In the genomic region with DNA sequence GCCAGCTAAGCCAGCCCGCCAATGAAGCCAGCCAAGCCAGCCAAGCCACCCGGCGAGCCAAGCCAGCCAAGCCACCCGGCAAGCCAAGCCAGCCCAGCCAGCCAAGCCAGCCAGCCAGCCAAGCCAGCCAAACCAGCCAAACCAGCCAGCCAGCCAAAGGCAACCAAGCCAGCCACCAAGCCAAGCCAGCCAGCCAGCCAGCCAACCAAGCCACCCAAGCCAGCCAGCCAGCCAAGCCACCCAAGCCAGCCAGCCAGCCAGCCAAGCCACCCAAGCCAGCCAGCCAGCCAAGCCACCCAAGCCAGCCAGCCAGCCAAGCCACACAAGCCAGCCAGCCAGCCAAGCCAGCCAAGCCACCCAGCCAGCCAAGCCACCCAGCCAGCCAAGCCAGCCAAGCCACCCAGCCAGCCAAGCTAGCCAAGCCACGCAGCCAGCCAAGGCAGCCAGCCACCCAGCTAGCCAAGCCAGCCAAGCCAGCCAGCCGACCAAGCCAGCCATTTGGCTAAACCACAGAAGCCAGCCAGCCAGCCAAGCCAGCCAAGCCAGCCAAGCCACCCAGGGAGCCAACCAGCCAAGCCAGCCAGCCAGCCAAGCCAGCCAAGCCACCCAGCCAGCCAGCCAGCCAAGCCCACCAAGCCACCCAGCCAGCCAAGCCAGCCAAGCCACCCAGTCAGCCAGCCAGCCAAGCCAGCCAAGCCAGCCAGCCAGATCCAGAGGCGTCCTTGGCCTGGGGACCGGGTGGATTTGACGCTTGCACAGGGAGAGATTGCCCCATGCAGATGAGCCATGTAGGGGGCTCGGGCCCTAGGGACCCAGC, we compare ENCODE assay signal across 7 cellular contexts.
DNase-seq lines count a peak whose midpoint lies in the region; ATAC-seq, FAIRE-seq and TF ChIP-seq lines count a peak whose summit lies in the region.
"Not testable (repeated sequence)": the region's sequence is repeated elsewhere in the genome, so short reads cannot be mapped to it uniquely, and the experiment has no call there.

No MANE protein-coding gene starts in this region.

- not testable (repeated sequence) for H2AFZ ChIP-seq in H9 (ENCODE audit: low read length); endothelial cell of umbilical vein (ENCODE audit: low read depth, low read length)

- H4K20me1 ChIP-seq in H9 (ENCODE audit: control insufficient read depth, insufficient read depth, insufficient read length); endothelial cell of umbilical vein (replicated peaks; ENCODE audit: control insufficient read depth, extremely low read depth, insufficient read depth, low read length): not testable (repeated sequence)

- POLR2A ChIA-PET in endothelial cell of umbilical vein (lab: Charles Lee) = not testable (repeated sequence)

- not testable (repeated sequence) for ATAC-seq in right cardiac atrium, psoas muscle, upper lobe of right lung

- H4K91ac ChIP-seq in H9 (ENCODE audit: insufficient read length, low read depth, low read length) = not testable (repeated sequence)

- peak; percentile 44 for FAIRE-seq in endothelial cell of umbilical vein (lab: Jason Lieb, UNC)

- not testable (repeated sequence) for H3K27me3 ChIP-seq in H9 (ENCODE audit: insufficient read depth, low read length); endothelial cell of umbilical vein (ENCODE audit: control insufficient read depth in 2 of 2, insufficient read depth in 2 of 2, low read length in 2 of 2); right cardiac atrium (ENCODE audit: control insufficient read depth, insufficient read depth); psoas muscle (ENCODE audit: insufficient read depth in 3 of 3, low read length in 2 of 3); upper lobe of right lung

- not testable (repeated sequence) for H3K36me3 ChIP-seq in endothelial cell of umbilical vein (ENCODE audit: control insufficient read depth in 2 of 2, extremely low read depth in 1 of 2, insufficient read depth in 2 of 2, low read length in 2 of 2); psoas muscle (ENCODE audit: insufficient read depth in 1 of 2, low read depth in 1 of 2); upper lobe of right lung

- intact Hi-C loops in endothelial cell of umbilical vein (cut with micrococcal nuclease); right cardiac atrium (cut with DNase I); psoas muscle (cut with DNase I); upper lobe of right lung (cut with DNase I): not testable (repeated sequence)

- H3K9me3 ChIP-seq in H9 (ENCODE audit: control insufficient read depth, low read depth, low read length) = peaks cover 87% of the 10 kb centered on the region
- peaks cover 60% of the 10 kb centered on the region for H3K9me3 ChIP-seq in endothelial cell of umbilical vein (replicated peaks; ENCODE audit: control insufficient read depth, insufficient read depth, low read length)
- not testable (repeated sequence) for H3K9me3 ChIP-seq in right cardiac atrium (ENCODE audit: control insufficient read depth, low read length); psoas muscle; upper lobe of right lung

- DNase-seq in H9 (peak; percentile 28), right cardiac atrium (peak; percentile 21 to 73 (median 63)), mesothelial cell of epicardium (ENCODE audit: low spot score in 2 of 2, unreplicated experiment in 2 of 2) (peak; percentile 31 to 48), psoas muscle (peak; percentile 23 to 66), upper lobe of right lung (peak; percentile 77)
- DNase-seq in activated CD8-positive, alpha-beta memory T cell treated with anti-CD3 and anti-CD28 coated beads, Interleukin-2, amount 50 U/mL, for 4 hours = peak; percentile 16
- not testable (repeated sequence) for DNase-seq in endothelial cell of umbilical vein (ENCODE audit: low read depth, low spot score)

- H2BK20ac ChIP-seq in H9 (ENCODE audit: low read depth, low read length, poor library complexity, severe bottlenecking) = not testable (repeated sequence)

- H3K4me1 ChIP-seq in H9 (ENCODE audit: insufficient read depth, low read length); endothelial cell of umbilical vein (ENCODE audit: control insufficient read depth, extremely low read depth, insufficient read depth, low read length); right cardiac atrium (ENCODE audit: control insufficient read depth, insufficient read depth, low read length); psoas muscle; upper lobe of right lung: not testable (repeated sequence)

- not testable (repeated sequence) for H2BK120ac ChIP-seq in H9 (ENCODE audit: low read depth, low read length, poor library complexity, severe bottlenecking)

- TF ChIP-seq CTCF in H9 (conservative IDR thresholded peaks at IDR 0.05); endothelial cell of umbilical vein (IDR thresholded peaks at IDR 0.05; ENCODE audit: extremely low read depth in 1 of 2, insufficient read depth in 1 of 2, low read depth in 1 of 2, low read length in 2 of 2); mesothelial cell of epicardium (IDR thresholded peaks at IDR 0.05; ENCODE audit: unreplicated experiment); psoas muscle (IDR thresholded peaks at IDR 0.05); upper lobe of right lung (IDR thresholded peaks at IDR 0.05): not testable (repeated sequence)

- not testable (repeated sequence) for H3K18ac ChIP-seq in H9 (ENCODE audit: insufficient read length, low read depth, low read length)

- BruUV-seq in endothelial cell of umbilical vein (replicated peaks; lab: Mats Ljungman, UMichigan) = not testable (repeated sequence)

- not testable (repeated sequence) for H4K5ac ChIP-seq in H9 (ENCODE audit: insufficient read length, low read depth, low read length)

- not testable (repeated sequence) for H2BK5ac ChIP-seq in H9 (ENCODE audit: insufficient read length, low read length)

- H3K27ac Mint-ChIP-seq in H9, mesothelial cell of epicardium: not testable (repeated sequence)

- H3K23me2 ChIP-seq in H9 (ENCODE audit: insufficient read length, low read depth, low read length, poor library complexity, severe bottlenecking) = peaks cover 17% of the 10 kb centered on the region

- H3K4me2 ChIP-seq in H9 (ENCODE audit: insufficient read depth, insufficient read length, low read length); endothelial cell of umbilical vein (ENCODE audit: insufficient read depth, low read length): not testable (repeated sequence)

- CTCF ChIA-PET in endothelial cell of umbilical vein (lab: Charles Lee) = not testable (repeated sequence)

- not testable (repeated sequence) for H3K56ac ChIP-seq in H9 (ENCODE audit: insufficient read length, low read depth, low read length)

- H4K8ac ChIP-seq in H9 (replicated peaks; ENCODE audit: insufficient read length, low read depth, low read length) = not testable (repeated sequence)

- H3K23ac ChIP-seq in H9 (ENCODE audit: insufficient read length, low read depth, low read length) = not testable (repeated sequence)

- H3K4me3 Mint-ChIP-seq in H9, mesothelial cell of epicardium: not testable (repeated sequence)

- TF ChIP-seq POLR2A in endothelial cell of umbilical vein (IDR thresholded peaks at IDR 0.05; ENCODE audit: low read depth, low read length) = not testable (repeated sequence)

- not testable (repeated sequence) for H3K36me3 Mint-ChIP-seq in H9 (ENCODE audit: insufficient read depth in 1 of 3, low read depth in 3 of 3); mesothelial cell of epicardium

- H3K9me3 Mint-ChIP-seq in H9, mesothelial cell of epicardium: not testable (repeated sequence)

- H2BK15ac ChIP-seq in H9 (ENCODE audit: low read depth, low read length) = not testable (repeated sequence)

- WGBS in H9 (ENCODE audit: extremely low coverage, insufficient read length, low lambda C conversion rate) = no CpG with 5 or more reads among the region's 10 CpGs
- WGBS in right cardiac atrium = 72% methylated on average over 10 of the region's 10 CpGs
- 63 to 74% (median 63%) methylated on average over 10 of the region's 10 CpGs for WGBS in psoas muscle, 3 donors

- not testable (repeated sequence) for H3K9ac ChIP-seq in H9 (ENCODE audit: extremely low read depth, insufficient read length, low read length); endothelial cell of umbilical vein (replicated peaks; ENCODE audit: extremely low read depth, insufficient read depth, low read length)

- not testable (repeated sequence) for H3K14ac ChIP-seq in H9 (ENCODE audit: insufficient read depth, low read length)

- H3K27me3 Mint-ChIP-seq in H9 (ENCODE audit: low read depth); mesothelial cell of epicardium (ENCODE audit: low read depth): not testable (repeated sequence)

- not testable (repeated sequence) for H3K4ac ChIP-seq in H9 (ENCODE audit: low read depth, low read length)

- not testable (repeated sequence) for H2AK5ac ChIP-seq in H9 (ENCODE audit: insufficient read length, low read length)

- dilution Hi-C loops in endothelial cell of umbilical vein (cut with MboI; ENCODE audit: extremely low pct_ligation_motif_present, low sequenced_read_pairs) = not testable (repeated sequence)

- H3K27ac ChIP-seq in H9 (ENCODE audit: insufficient read length, low read depth, low read length); endothelial cell of umbilical vein (ENCODE audit: insufficient read depth, low read depth, low read length); right cardiac atrium (ENCODE audit: low read length); psoas muscle; upper lobe of right lung: not testable (repeated sequence)

- not testable (repeated sequence) for H3K79me2 ChIP-seq in H9 (ENCODE audit: insufficient read depth, low read length); endothelial cell of umbilical vein (ENCODE audit: control insufficient read depth, insufficient read depth, low read length)

- H3K79me1 ChIP-seq in H9 (ENCODE audit: insufficient read depth, low read depth, low read length, poor library complexity, severe bottlenecking) = not testable (repeated sequence)

- not testable (repeated sequence) for H3K9me1 ChIP-seq in endothelial cell of umbilical vein (replicated peaks; ENCODE audit: control insufficient read depth, extremely low read depth, insufficient read depth, low read length)

- H2BK12ac ChIP-seq in H9 (ENCODE audit: insufficient read length, low read depth, low read length) = not testable (repeated sequence)

- H3K4me3 ChIP-seq in endothelial cell of umbilical vein (replicated peaks in 1 of 3; ENCODE audit: insufficient read depth in 1 of 3, low read depth in 1 of 3, low read length in 3 of 3); right cardiac atrium (ENCODE audit: low read length); psoas muscle; upper lobe of right lung: not testable (repeated sequence)

- not testable (repeated sequence) for H3K4me1 Mint-ChIP-seq in H9, mesothelial cell of epicardium

- not testable (repeated sequence) for H3T11ph ChIP-seq in H9 (ENCODE audit: low read length)
